ENCODE assay signal across 9 cellular contexts in the genomic region with DNA sequence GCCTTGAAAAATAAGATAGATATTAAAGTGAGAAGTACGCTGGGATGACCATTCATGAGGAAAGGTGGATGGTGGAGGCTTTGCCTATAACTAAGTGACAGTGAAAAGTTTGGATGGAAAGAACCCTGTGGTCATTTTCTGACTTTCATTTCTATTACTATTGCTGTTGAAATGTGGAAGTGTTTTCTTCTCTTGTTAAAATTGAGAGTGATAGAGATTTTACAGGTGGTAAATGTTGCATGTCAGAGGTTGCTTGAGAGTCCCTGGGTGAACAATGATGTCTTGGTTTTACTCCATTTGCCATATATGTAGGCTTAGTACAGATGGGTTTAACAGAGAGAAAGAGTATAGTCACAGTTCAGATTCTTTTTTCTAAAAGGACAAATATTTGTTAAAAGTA. TPM values are rescaled to one million over a fixed set of nuclear protein-coding genes. Genes with fewer than 3 reads are reported as not detected.
DNase-seq lines count a peak whose midpoint lies in the region; ATAC-seq lines count a peak whose summit lies in the region.
"Had no signal": no experiment of that assay in that cellular context is flagged by ENCODE, and none has a peak within 500 bp of the region (broad histone marks: within the 10 kb centered on the region; RNA-seq: fewer than 3 reads in every experiment).

No MANE protein-coding gene starts in this region.

- peak overlapping the region in 1 of 8 donors; percentile 6 for H3K4me3 Mint-ChIP-seq in naive B cell
- H3K4me3 Mint-ChIP-seq in CD4-positive, alpha-beta memory T cell = peak overlapping the region in 1 of 8 donors; percentile 2

- H3K36me3 ChIP-seq in CD4-positive, alpha-beta memory T cell (ENCODE audit: insufficient read depth, low read length) = no peaks in the 10 kb centered on the region

- no peaks in the 10 kb centered on the region for H3K27me3 Mint-ChIP-seq in naive B cell
- H3K27me3 Mint-ChIP-seq in CD4-positive, alpha-beta memory T cell = no peaks in the 10 kb centered on the region

- no peak overlapping the region for H3K4me3 ChIP-seq in CD4-positive, alpha-beta memory T cell (ENCODE audit: low read length in 2 of 2)
- H3K4me3 ChIP-seq: dorsolateral prefrontal cortex had no signal

- intact Hi-C loops in CD4-positive, alpha-beta memory T cell (cut with micrococcal nuclease) = no loop called here

- POLR2A ChIA-PET in CD4-positive, alpha-beta memory T cell (lab: Charles Lee; ENCODE audit: partially characterized antibody) = no interaction called here

- H3K9me3 ChIP-seq in CD4-positive, alpha-beta memory T cell (ENCODE audit: control insufficient read depth in 1 of 2, low read length in 2 of 2) = no peaks in the 10 kb centered on the region

- no peaks in the 10 kb centered on the region for H3K9me3 Mint-ChIP-seq in naive B cell
- no peaks in the 10 kb centered on the region for H3K9me3 Mint-ChIP-seq in CD4-positive, alpha-beta memory T cell

- H3K27ac Mint-ChIP-seq in naive B cell = peak overlapping the region in 2 of 6 donors; percentile 28 to 94
- H3K27ac Mint-ChIP-seq in CD4-positive, alpha-beta memory T cell = peak overlapping the region in 1 of 7 donors; percentile 60

- DNase-seq in naive B cell (no peak), NCI-H226 (no peak)
- DNase-seq in CD4-positive, alpha-beta memory T cell = no peak
- DNase-seq in central memory CD4-positive, alpha-beta T cell = no peak
- DNase-seq: DMS53, dorsolateral prefrontal cortex had no signal

- no peaks in the 10 kb centered on the region for H3K27me3 ChIP-seq in CD4-positive, alpha-beta memory T cell (ENCODE audit: insufficient read depth, low read length)
- H3K27me3 ChIP-seq: dorsolateral prefrontal cortex had no signal

- H3K36me3 Mint-ChIP-seq in naive B cell = no peaks in the 10 kb centered on the region
- H3K36me3 Mint-ChIP-seq in CD4-positive, alpha-beta memory T cell = peaks cover 1 to 3% of the 10 kb centered on the region in 2 donors

- no peak overlapping the region for H3K27ac ChIP-seq in CD4-positive, alpha-beta memory T cell (ENCODE audit: low read depth, low read length)
- H3K27ac ChIP-seq: dorsolateral prefrontal cortex had no signal

- peaks cover 48 to 63% (median 63%) of the 10 kb centered on the region in 3 donors for H3K4me1 Mint-ChIP-seq in naive B cell
- H3K4me1 Mint-ChIP-seq in CD4-positive, alpha-beta memory T cell = peaks cover 60 to 84% (median 66%) of the 10 kb centered on the region in 4 donors

- CTCF ChIA-PET in CD4-positive, alpha-beta memory T cell (lab: Charles Lee; ENCODE audit: partially characterized antibody) = no interaction called here

- H3K4me1 ChIP-seq in CD4-positive, alpha-beta memory T cell (ENCODE audit: insufficient read depth, low read length) = peaks cover 58% of the 10 kb centered on the region

- peak; percentile 54 for ATAC-seq in GM18873 (IDR thresholded peaks at IDR 0.05; ENCODE audit: low FRiP score, unreplicated experiment)
- peak; percentile 74 for ATAC-seq in GM21526 (IDR thresholded peaks at IDR 0.05; ENCODE audit: low FRiP score, unreplicated experiment)
- ATAC-seq in HG03103 (IDR thresholded peaks at IDR 0.05; ENCODE audit: low read depth, unreplicated experiment) = peak; percentile 69
- peak; percentile 72 to 81 for ATAC-seq in naive B cell (ENCODE audit: low read depth in 2 of 2)

RNA-seq across cellular contexts. Expression of a gene that starts 18.4 kb away (rescaled TPM):
- 10 to 100 TPM in 5 of 6 donors, 1 to 10 TPM in 1; 9.8 to 21.3 (median 12.6) TPM for polyA plus RNA-seq in naive B cell (ENCODE audit: low read depth in 6 of 6)
- 10 to 100 TPM; 40.6 to 46.2 TPM for total RNA-seq in CD4-positive, alpha-beta memory T cell
- 10 to 100 TPM in 1 of 2 donors, 1 to 10 TPM in 1; 5.9 to 29.0 TPM for polyA plus RNA-seq in CD4-positive, alpha-beta memory T cell
